In genomic region chr1:213370523-213370922, GRCh38 we compare ENCODE assay signal across 6 cellular contexts.
"Had no signal": no experiment of that assay in that cellular context is flagged by ENCODE, and none has a peak within 500 bp of the region (broad histone marks: within the 10 kb centered on the region; RNA-seq: fewer than 3 reads in every experiment).

No MANE protein-coding gene starts in this region.

- H3K4me2 ChIP-seq: KMS-11 had no signal

- H3K9ac ChIP-seq: KMS-11 had no signal

- FAIRE-seq: HTR-8/SVneo had no signal

- H3K27ac ChIP-seq: HL-60, KMS-11 had no signal

- DNase-seq: IMR-90, KBM-7, KG1 had no signal
